35 cellular contexts compared by ENCODE assay signal in the genomic region with DNA sequence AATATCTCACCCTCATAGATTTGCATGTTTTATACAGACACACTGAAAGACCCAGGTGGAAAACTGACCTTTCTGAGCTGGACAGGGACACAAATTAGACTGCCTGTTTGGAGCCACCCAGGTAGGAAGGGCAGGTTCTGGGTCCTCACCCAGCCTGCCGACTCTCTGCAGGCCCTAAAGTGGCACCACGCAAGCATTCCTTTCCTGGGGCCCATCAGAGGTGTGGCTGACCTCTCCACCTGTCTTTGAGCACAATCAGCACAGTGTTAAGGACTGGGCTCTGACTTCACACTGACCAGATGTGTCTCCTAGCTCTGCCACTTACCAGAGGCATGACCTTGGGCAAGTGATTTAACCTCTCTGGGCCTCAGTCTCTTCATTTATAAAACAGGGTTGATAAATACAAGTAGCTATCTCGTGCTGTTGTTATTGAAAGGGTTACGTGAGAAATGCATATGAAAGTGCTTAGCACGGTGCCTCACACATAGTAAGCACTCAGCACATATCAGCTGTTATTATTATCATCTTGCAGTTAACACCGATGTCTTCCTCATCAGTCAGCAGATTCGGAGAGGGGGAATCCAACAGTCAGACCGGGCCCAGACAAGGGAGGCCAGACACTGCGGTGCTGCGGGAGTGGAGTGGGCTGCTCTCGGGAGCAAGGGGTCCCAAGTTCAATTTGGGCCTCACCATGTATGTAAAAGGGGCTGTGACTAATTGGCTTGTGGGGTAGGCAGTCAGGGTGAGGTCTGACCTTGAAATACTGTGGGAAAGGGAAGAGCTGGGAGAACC. TPM values are rescaled to one million over a fixed set of nuclear protein-coding genes. Genes with fewer than 3 reads are reported as not detected.
A peak's percentile ranks its signal among the peaks of the same experiment; 100 is the strongest.
DNase-seq lines count a peak whose midpoint lies in the region; ATAC-seq and TF ChIP-seq lines count a peak whose summit lies in the region.
"Had no signal": no experiment of that assay in that cellular context is flagged by ENCODE, and none has a peak within 500 bp of the region (broad histone marks: within the 10 kb centered on the region; RNA-seq: fewer than 3 reads in every experiment).

No MANE protein-coding gene starts in this region.

- H3K27me3 ChIP-seq in left lung (no peaks in the 10 kb centered on the region), sigmoid colon (no peaks in the 10 kb centered on the region)
- H3K27me3 ChIP-seq: adrenal gland, BE2C, brain microvascular endothelial cell, colonic mucosa, gastroesophageal sphincter, SJSA1, uterus had no signal

- CTCF ChIA-PET in OCI-LY7 (lab: Charles Lee; ENCODE audit: unreplicated experiment), result interaction anchor here (0.6 kb wide), 1 partner anchor 78 kb away, joined by 3 read pairs; no protein-coding TSS in a partner anchor

- 0 out of 2 replicates have a peak, but pooled peaks cover 7% of the 10 kb centered on the region for H4K20me1 ChIP-seq in OCI-LY7 (ENCODE audit: insufficient read depth, low read length)

- no peak for TF ChIP-seq POLR2A in sigmoid colon (IDR thresholded peaks at IDR 0.05)

- H3K27ac ChIP-seq in left lung, result no peak overlapping the region
- H3K27ac ChIP-seq in sigmoid colon, result no peak overlapping the region
- H3K27ac ChIP-seq in OCI-LY7 (ENCODE audit: low read depth, low read length, poor library complexity, severe bottlenecking), result no peak overlapping the region
- H3K27ac ChIP-seq: adrenal gland, brain microvascular endothelial cell, colonic mucosa, gastroesophageal sphincter, SJSA1, uterus had no signal

- DNase-seq in activated T-cell treated with anti-CD3 and anti-CD28 coated beads, Interleukin-2, amount 50 U/mL, for 24 hours, result peak; percentile 23
- DNase-seq in activated T-cell treated with anti-CD3 and anti-CD28 coated beads, Interleukin-2, amount 50 U/mL, for 1 hour, result no peak
- peak; percentile 28 for DNase-seq in SW480 (ENCODE audit: low spot score)
- DNase-seq in left lung, result no peak
- DNase-seq in sigmoid colon, result peak; percentile 56
- no peak for DNase-seq in OCI-LY7 (ENCODE audit: low spot score)
- DNase-seq in nucleus accumbens (lab: John Stamatoyannopoulos, UW), result no peak
- no peak for DNase-seq in occipital lobe (lab: John Stamatoyannopoulos, UW)
- DNase-seq: activated CD4-positive, alpha-beta T cell treated with anti-CD3 and anti-CD28 coated beads for 48 hours; activated CD8-positive, alpha-beta memory T cell treated with anti-CD3 and anti-CD28 coated beads, Interleukin-2, amount 50 U/mL, for 4 hours; activated gamma-delta T cell; BE2C; brain microvascular endothelial cell; Calu3; colonic mucosa; endodermal cell; H9; islet precursor cell; KBM-7; MM.1S; NCI-H1417 treated with DMSO at 0.1 percent for 48 hours; NCI-H2107; NCI-H510A treated with DMSO at 0.1 percent for 48 hours; substantia nigra; uterus had no signal

- no peaks in the 10 kb centered on the region for H3K9me2 ChIP-seq in OCI-LY7 (ENCODE audit: insufficient read depth, low read length)

- peaks cover 15% of the 10 kb centered on the region for H3K36me3 Mint-ChIP-seq in activated T-cell treated with anti-CD3 and anti-CD28 coated beads, Interleukin-2, amount 50 U/mL, for 24 hours (ENCODE audit: low read depth)

- H3K4me3 ChIP-seq in left lung, result no peak overlapping the region
- H3K4me3 ChIP-seq in sigmoid colon, result no peak overlapping the region
- no peak overlapping the region for H3K4me3 ChIP-seq in OCI-LY7 (ENCODE audit: low read depth, low read length, poor library complexity, severe bottlenecking)
- H3K4me3 ChIP-seq: adrenal gland, colonic mucosa, gastroesophageal sphincter, SJSA1, smooth muscle cell, uterus had no signal

- no peaks in the 10 kb centered on the region for H3K27me3 Mint-ChIP-seq in activated T-cell treated with anti-CD3 and anti-CD28 coated beads, Interleukin-2, amount 50 U/mL, for 24 hours

- no peak overlapping the region for H3K4me3 Mint-ChIP-seq in activated T-cell treated with anti-CD3 and anti-CD28 coated beads, Interleukin-2, amount 50 U/mL, for 24 hours
- H3K4me3 Mint-ChIP-seq: endodermal cell; T-helper 1 cell treated with Interleukin-12 subunit alpha and Interleukin-12 subunit beta and Interleukin-4 antibody, amounts not matched to agents 30 μg/mL and 1 μg/mL, for 36 hours had no signal

- intact Hi-C loops in left lung (cut with DNase I), result no loop called here
- intact Hi-C loops in sigmoid colon (cut with DNase I), result loop anchor here (5.0 kb wide), 1 partner anchor 42 kb away; no protein-coding TSS in a partner anchor
- intact Hi-C loops in OCI-LY7 (cut with micrococcal nuclease; ENCODE audit: unreplicated experiment), result no loop called here

- POLR2A ChIA-PET in OCI-LY7 (lab: Charles Lee), result interaction anchor here (0.5 to 2.1 kb wide), 7 partner anchors 9 to 1016 kb away, joined by 3 to 9 read pairs (median 3); a partner anchor contains a TSS

- H2AFZ ChIP-seq in OCI-LY7 (ENCODE audit: low read length), result no peak overlapping the region; the same call in 1 of the 2 replicates

- no peaks in the 10 kb centered on the region for H3K9me3 Mint-ChIP-seq in activated T-cell treated with anti-CD3 and anti-CD28 coated beads, Interleukin-2, amount 50 U/mL, for 24 hours
- H3K9me3 Mint-ChIP-seq: endodermal cell; H9; T-helper 1 cell treated with Interleukin-12 subunit alpha and Interleukin-12 subunit beta and Interleukin-4 antibody, amounts not matched to agents 30 μg/mL and 1 μg/mL, for 36 hours had no signal

- WGBS in sigmoid colon, 2 donors, result 74 to 86% methylated on average over 11 of the region's 11 CpGs

- no peaks in the 10 kb centered on the region for H3K36me3 ChIP-seq in left lung
- no peaks in the 10 kb centered on the region for H3K36me3 ChIP-seq in sigmoid colon
- peaks cover 4% of the 10 kb centered on the region; the same call in 1 of the 2 replicates for H3K36me3 ChIP-seq in OCI-LY7 (ENCODE audit: insufficient read depth, low read length)
- H3K36me3 ChIP-seq: adrenal gland, BE2C, brain microvascular endothelial cell, colonic mucosa, gastroesophageal sphincter, uterus had no signal

- H3K27ac Mint-ChIP-seq in activated T-cell treated with anti-CD3 and anti-CD28 coated beads, Interleukin-2, amount 50 U/mL, for 24 hours, result peak overlapping the region; percentile 9
- H3K27ac Mint-ChIP-seq: endodermal cell; T-helper 1 cell treated with Interleukin-12 subunit alpha and Interleukin-12 subunit beta and Interleukin-4 antibody, amounts not matched to agents 30 μg/mL and 1 μg/mL, for 36 hours had no signal

- ATAC-seq in left lung, result peak; percentile 31
- ATAC-seq: gastroesophageal sphincter, Panc1 had no signal

- peaks cover 32% of the 10 kb centered on the region for H3K4me1 Mint-ChIP-seq in activated T-cell treated with anti-CD3 and anti-CD28 coated beads, Interleukin-2, amount 50 U/mL, for 24 hours (ENCODE audit: low read depth)

- peaks cover 27% of the 10 kb centered on the region for H3K79me2 ChIP-seq in OCI-LY7 (ENCODE audit: insufficient read depth, low read depth, low read length)

- no peak overlapping the region for H3K4me2 ChIP-seq in OCI-LY7 (ENCODE audit: low read length)
- H3K4me2 ChIP-seq: smooth muscle cell had no signal

- H3K4me1 ChIP-seq in left lung (peaks cover 17 to 78% of the 10 kb centered on the region in 2 donors), sigmoid colon (peaks cover 0 to 33% (median 23%) of the 10 kb centered on the region in 4 donors), OCI-LY7 (ENCODE audit: insufficient read depth, low read length, poor library complexity, severe bottlenecking) (peaks cover 29% of the 10 kb centered on the region)
- H3K4me1 ChIP-seq: BE2C, uterus had no signal

- TF ChIP-seq CTCF in left lung (IDR thresholded peaks at IDR 0.05) (no peak), sigmoid colon (IDR thresholded peaks at IDR 0.05) (no peak), OCI-LY7 (conservative IDR thresholded peaks at IDR 0.05; ENCODE audit: low read length) (no peak)

- no peak for TF ChIP-seq EP300 in sigmoid colon (IDR thresholded peaks at IDR 0.05)

- BruUV-seq in OCI-LY7 (replicated peaks; lab: Mats Ljungman, UMichigan), result no TSS peak

- H3K9me3 ChIP-seq in left lung (no peaks in the 10 kb centered on the region), sigmoid colon (no peaks in the 10 kb centered on the region), OCI-LY7 (ENCODE audit: low read length) (no peaks in the 10 kb centered on the region)
- H3K9me3 ChIP-seq: adrenal gland, BE2C, colonic mucosa, gastroesophageal sphincter, uterus had no signal

RNA-seq across cellular contexts. Expression of a gene that starts 2.0 kb away (rescaled TPM):
- total RNA-seq in left lung, result 10 to 100 TPM; 56.2 to 64.9 TPM
- 10 to 100 TPM; 25.3 to 47.1 (median 37.6) TPM for total RNA-seq in sigmoid colon
- 10 to 100 TPM in 2 of 3 donors, 1 to 10 TPM in 1; 7.6 to 30.3 (median 13.2) TPM for polyA plus RNA-seq in sigmoid colon
- total RNA-seq in OCI-LY7 (2014; rRNA removed; shearing (Covaris generic)), result 22.8 and 30.9 TPM in 2 replicates
- 38.2 and 41.5 TPM in 2 replicates for total RNA-seq in OCI-LY7 (2022)
- 12.3 TPM for total RNA-seq in occipital lobe

RNA-seq across cellular contexts. Expression of a gene that starts 12.9 kb away (rescaled TPM):
- total RNA-seq in left lung (not detected), sigmoid colon (not detected), OCI-LY7 (2022) (not detected in 2 replicates), occipital lobe (not detected)
- polyA plus RNA-seq in sigmoid colon, result 1 to 10 TPM in 2 of 3 donors, under 1 TPM in 1; 0.69 to 3.0 (median 2.5) TPM
- not detected in 2 replicates for total RNA-seq in OCI-LY7 (2014; rRNA removed; shearing (Covaris generic))
- total RNA-seq: A673, adrenal gland, Calu3, endodermal cell, gastroesophageal sphincter, H9, liver, osteoblast, renal cortical epithelial cell, SJSA1, smooth muscle cell, uterus had no signal
- polyA plus RNA-seq: adrenal gland, liver had no signal

RNA-seq across cellular contexts. Expression of a gene that starts 51.8 kb away (rescaled TPM):
- total RNA-seq in left lung (1 to 10 TPM; 1.3 to 3.5 TPM), sigmoid colon (10 to 100 TPM in 3 of 4 donors, 1 to 10 TPM in 1; 3.5 to 11.7 (median 10.4) TPM), OCI-LY7 (2022) (0.35 and 0.36 TPM in 2 replicates), occipital lobe (18.4 TPM)
- polyA plus RNA-seq in sigmoid colon, result 10 to 100 TPM in 2 of 3 donors, 1 to 10 TPM in 1; 7.1 to 41.4 (median 16.9) TPM
- 2.2 and 5.0 TPM in 2 replicates for total RNA-seq in OCI-LY7 (2014; rRNA removed; shearing (Covaris generic))

Comparison
In these comparisons a context has a peak if more than half of its experiments do, and no peak if none do; other contexts are left out.
1. DNase-seq: peak in activated T-cell treated with anti-CD3 and anti-CD28 coated beads, Interleukin-2, amount 50 U/mL, for 24 hours (single experiment), SW480 (single experiment) and sigmoid colon (single experiment); none in activated T-cell treated with anti-CD3 and anti-CD28 coated beads, Interleukin-2, amount 50 U/mL, for 1 hour (single experiment), left lung (0 of 2), OCI-LY7 (single experiment), nucleus accumbens (0 of 56) and occipital lobe (single experiment).